In genomic region chr16:53084736-53085538, GRCh38 we compare ENCODE assay signal across 16 cellular contexts. TPM values are rescaled to one million over a fixed set of nuclear protein-coding genes. Genes with fewer than 3 reads are reported as not detected.
DNase-seq lines count a peak whose midpoint lies in the region; ATAC-seq, FAIRE-seq and TF ChIP-seq lines count a peak whose summit lies in the region.
"Had no signal": no experiment of that assay in that cellular context is flagged by ENCODE, and none has a peak within 500 bp of the region (broad histone marks: within the 10 kb centered on the region; RNA-seq: fewer than 3 reads in every experiment).

No MANE protein-coding gene starts in this region.

- 88% methylated on average over 9 of the region's 9 CpGs for WGBS in liver
- 95% methylated on average over 9 of the region's 9 CpGs for WGBS in HepG2 (ENCODE audit: low lambda C conversion rate)
- 83 to 85% (median 84%) methylated on average over 9 of the region's 9 CpGs for WGBS in psoas muscle, 3 donors

- CTCF ChIA-PET in HepG2 (lab: Yijun Ruan, JAX; ENCODE audit: low intra/inter-chr PET ratio, low total read pairs), result no interaction called here

- H3K27me3 ChIP-seq in liver (ENCODE audit: control insufficient read depth in 4 of 4, insufficient read depth in 4 of 4, low read length in 3 of 4), result no peaks in the 10 kb centered on the region
- H3K27me3 ChIP-seq in HepG2 (ENCODE audit: control insufficient read depth in 1 of 2, insufficient read depth in 2 of 2, low read length in 2 of 2), result no peaks in the 10 kb centered on the region
- H3K27me3 ChIP-seq in right atrium auricular region, result no peaks in the 10 kb centered on the region
- no peaks in the 10 kb centered on the region for H3K27me3 ChIP-seq in psoas muscle (ENCODE audit: insufficient read depth in 3 of 3, low read length in 2 of 3)

- H3K4me2 ChIP-seq in HepG2 (ENCODE audit: low read depth, low read length), result no peak overlapping the region

- H4K20me1 ChIP-seq in HepG2 (ENCODE audit: insufficient read depth, low read length), result 0 out of 2 replicates have a peak, but pooled peaks cover 5% of the 10 kb centered on the region

- H3K9ac ChIP-seq in liver (ENCODE audit: low read depth in 1 of 2, low read length in 2 of 2), result no peak overlapping the region
- H3K9ac ChIP-seq in HepG2 (ENCODE audit: insufficient read depth, low read depth, low read length), result no peak overlapping the region

- POLR2A ChIA-PET in HepG2 (lab: Yijun Ruan, JAX), result no interaction called here

- H3K4me1 ChIP-seq in liver (ENCODE audit: control insufficient read depth in 4 of 4, insufficient read depth in 4 of 4, low read length in 3 of 4) (peaks cover 17 to 40% (median 32%) of the 10 kb centered on the region in 4 donors), HepG2 (ENCODE audit: insufficient read depth, low read length) (peaks cover 22% of the 10 kb centered on the region), right atrium auricular region (peaks cover 0 to 84% of the 10 kb centered on the region in 2 donors), psoas muscle (peaks cover 56% of the 10 kb centered on the region)

- no peaks in the 10 kb centered on the region for H3K36me3 ChIP-seq in liver (ENCODE audit: control insufficient read depth in 4 of 4, insufficient read depth in 3 of 4, low read depth in 1 of 4, low read length in 3 of 4)
- H3K36me3 ChIP-seq in HepG2 (replicated peaks in 1 of 2; ENCODE audit: control insufficient read depth in 1 of 2, insufficient read depth in 2 of 2, low read length in 2 of 2), result peaks cover 0 to 3% of the 10 kb centered on the region in 2 experiments; a peak in 3 of 5 replicates
- H3K36me3 ChIP-seq in right atrium auricular region, result no peaks in the 10 kb centered on the region
- H3K36me3 ChIP-seq in psoas muscle (ENCODE audit: insufficient read depth in 1 of 2, low read depth in 1 of 2), result no peaks in the 10 kb centered on the region

- FAIRE-seq in HepG2 (lab: Jason Lieb, UNC), result no peak
- FAIRE-seq: G401.6, H1 had no signal

- no peaks in the 10 kb centered on the region for H3K9me3 ChIP-seq in liver (ENCODE audit: control insufficient read depth in 4 of 4, low read length in 3 of 4)
- no peaks in the 10 kb centered on the region for H3K9me3 ChIP-seq in HepG2 (ENCODE audit: low read length)
- H3K9me3 ChIP-seq in right atrium auricular region, result no peaks in the 10 kb centered on the region
- H3K9me3 ChIP-seq in psoas muscle, result no peaks in the 10 kb centered on the region

- intact Hi-C loops in HepG2 (cut with micrococcal nuclease; ENCODE audit: unreplicated experiment), result no loop called here
- intact Hi-C loops in psoas muscle (cut with DNase I), result no loop called here

- TF ChIP-seq CTCF in liver (IDR thresholded peaks at IDR 0.05; ENCODE audit: low read depth, low read length, missing input control) (no peak), HepG2 (CRISPR knock-in tag; IDR thresholded peaks at IDR 0.05) (no peak), right atrium auricular region (IDR thresholded peaks at IDR 0.05) (no peak), psoas muscle (IDR thresholded peaks at IDR 0.05) (no peak)

- H3K27ac ChIP-seq in liver (ENCODE audit: low read depth in 1 of 2, low read length in 2 of 2) (peak overlapping the region; percentile 54 to 74), HepG2 (ENCODE audit: extremely low read length, insufficient read depth, low read length) (no peak overlapping the region), right atrium auricular region (peak overlapping the region; percentile 52 to 78), psoas muscle (peak overlapping the region; percentile 61)

- DNase-seq in HepG2 (ENCODE audit: low spot score), result no peak
- DNase-seq in right atrium auricular region (ENCODE audit: low spot score), result no peak
- DNase-seq in psoas muscle, result no peak
- DNase-seq in pons (ENCODE audit: low spot score), result no peak
- DNase-seq in NOMO-1 treated with dmso at 0.1 percent for 144 hours (lab: John Stamatoyannopoulos, UW; ENCODE audit: unreplicated experiment), result no peak
- no peak for DNase-seq in NK-92 treated with Interleukin-12 subunit alpha and Interleukin-12 subunit beta, amount 100 ng/mL, for 24 hours (lab: John Stamatoyannopoulos, UW)
- DNase-seq in NCI-H526 (lab: John Stamatoyannopoulos, UW), result no peak
- DNase-seq: activated CD4-positive, alpha-beta T cell treated with anti-CD3 and anti-CD28 coated beads, Interleukin-2, amount 50 U/mL, for 48 hours; activated naive CD4-positive, alpha-beta T cell treated with anti-CD3 and anti-CD28 coated beads for 36 hours; effector CD4-positive, alpha-beta T cell; naive thymus-derived CD4-positive, alpha-beta T cell; NCI-H510A; stimulated activated CD4-positive, alpha-beta T cell treated with anti-CD3 and anti-CD28 coated beads, Interleukin-4, amount 100 ng/mL, for 4 hours had no signal

- H2AFZ ChIP-seq in HepG2 (ENCODE audit: low read length), result no peak overlapping the region

- ATAC-seq in HepG2 (no peak), psoas muscle (peak in 1 of 4 donors; percentile 24)
- ATAC-seq: naive thymus-derived CD4-positive, alpha-beta T cell had no signal

- TF ChIP-seq EP300 in HepG2 (IDR thresholded peaks at IDR 0.05; ENCODE audit: low read depth in 2 of 2, low read length in 2 of 2), result no peak
- TF ChIP-seq EP300 in HepG2 (CRISPR knock-in tag; IDR thresholded peaks at IDR 0.05; ENCODE audit: borderline replicate concordance), result no peak

- peaks cover 21% of the 10 kb centered on the region for H3K79me2 ChIP-seq in HepG2 (ENCODE audit: insufficient read depth, low read length)

- in situ Hi-C loops in HepG2 (cut with HindIII; ENCODE audit: extremely low pct_ligation_motif_present, low pct_unique_long_range_greater_than_20kb), result no loop called here

- TF ChIP-seq POLR2A in HepG2 (IDR thresholded peaks at IDR 0.05; ENCODE audit: insufficient read depth in 1 of 2, low read depth in 2 of 2, low read length in 2 of 2), result no peak

- BruUV-seq in HepG2 (replicated peaks; lab: Mats Ljungman, UMichigan), result no TSS peak

- H3K4me3 ChIP-seq in liver (ENCODE audit: low read depth in 1 of 3, low read length in 3 of 3) (no peak overlapping the region), HepG2 (replicated peaks in 1 of 3; ENCODE audit: insufficient read depth in 1 of 3, low read depth in 2 of 3, low read length in 3 of 3) (no peak overlapping the region), right atrium auricular region (no peak overlapping the region), psoas muscle (no peak overlapping the region)

- TF ChIP-seq RAD21 in liver (IDR thresholded peaks at IDR 0.05) (no peak), HepG2 (CRISPR knock-in tag; IDR thresholded peaks at IDR 0.05) (no peak)

RNA-seq across cellular contexts. Expression of gene CHD9, which starts 30.1 kb away (rescaled TPM):
- total RNA-seq in liver (10 to 100 TPM; 31.6 to 46.6 TPM), HepG2 (2016; rRNA removed; fragmentation: Illumina TruSeq; extraction: Trizol) (27.7 and 31.0 TPM in 2 replicates), right atrium auricular region (10 to 100 TPM; 49.8 to 54.1 TPM), psoas muscle (10 to 100 TPM; 36.4 to 47.9 (median 45.7) TPM)
- polyA plus RNA-seq in liver (10 to 100 TPM in 1 of 2 donors, 1 to 10 TPM in 1; 6.2 to 33.4 TPM), HepG2 (2011; rRNA removed) (15.6 and 23.4 TPM in 2 replicates), psoas muscle (10 to 100 TPM in 2 of 3 donors, 1 to 10 TPM in 1; 5.8 to 26.8 (median 11.7) TPM)
- total RNA-seq in HepG2 (2016; cell fraction: cytosol; rRNA removed; fragmentation: Illumina TruSeq; extraction: Trizol; ENCODE audit: low read depth), result 27.5 and 34.1 TPM in 2 replicates
- total RNA-seq in HepG2 (2016; cell fraction: insoluble cytoplasmic fraction; rRNA removed; fragmentation: Illumina TruSeq; extraction: Trizol), result 24.3 and 27.8 TPM in 2 replicates
- 36.3 and 42.8 TPM in 2 replicates for total RNA-seq in HepG2 (2016; cell fraction: membrane; rRNA removed; fragmentation: Illumina TruSeq; extraction: Trizol)
- 59.7 and 62.9 TPM in 2 replicates for total RNA-seq in HepG2 (2016; cell fraction: nucleus; rRNA removed; fragmentation: Illumina TruSeq; extraction: Trizol)
- 4.6 and 8.3 TPM in 2 replicates for polyA plus RNA-seq in HepG2 (2011; cell fraction: cytosol; rRNA removed)
- 14.2 and 15.9 TPM in 2 replicates for polyA plus RNA-seq in HepG2 (2011; cell fraction: nucleus; rRNA removed)
- 12.6 and 14.0 TPM in 2 replicates for polyA plus RNA-seq in HepG2 (2012)
- polyA plus RNA-seq in HepG2 (2016; cell fraction: cytosol; fragmentation: Illumina TruSeq; extraction: Trizol; ENCODE audit: low read depth), result 3.8 and 4.6 TPM in 2 replicates
- 13.8 and 14.0 TPM in 2 replicates for polyA plus RNA-seq in HepG2 (2016; cell fraction: insoluble cytoplasmic fraction; fragmentation: Illumina TruSeq; extraction: Trizol; ENCODE audit: low read depth)
- polyA plus RNA-seq in HepG2 (2016; cell fraction: membrane; fragmentation: Illumina TruSeq; extraction: Trizol; ENCODE audit: low read depth), result 4.5 and 4.8 TPM in 2 replicates
- 28.9 and 31.3 TPM in 2 replicates for polyA plus RNA-seq in HepG2 (2016; cell fraction: nucleus; fragmentation: Illumina TruSeq; extraction: Trizol; ENCODE audit: insufficient read depth, low read depth)
- polyA minus RNA-seq in HepG2 (2011; rRNA and poly(A)+ RNA removed; ENCODE audit: low replicate concordance), result 41.1 and 58.0 TPM in 2 replicates
- 25.3 and 26.6 TPM in 2 replicates for polyA minus RNA-seq in HepG2 (2011; cell fraction: cytosol; rRNA and poly(A)+ RNA removed)
- 164 and 186 TPM in 2 replicates for polyA minus RNA-seq in HepG2 (2011; cell fraction: nucleus; rRNA and poly(A)+ RNA removed)

RNA-seq across cellular contexts. Expression of gene CHD9NB, which starts 32.2 kb away (rescaled TPM):
- total RNA-seq in liver, result under 1 TPM; 0.05 to 0.42 TPM
- under 1 TPM in 1 of 2 donors, not detected in 1; 0.18 TPM for polyA plus RNA-seq in liver
- total RNA-seq in HepG2 (2016; rRNA removed; fragmentation: Illumina TruSeq; extraction: Trizol), result 0.18 and 0.34 TPM in 2 replicates
- 0.18 and 0.30 TPM in 2 replicates for total RNA-seq in HepG2 (2016; cell fraction: cytosol; rRNA removed; fragmentation: Illumina TruSeq; extraction: Trizol; ENCODE audit: low read depth)
- 0.39 and 0.67 TPM in 2 replicates for total RNA-seq in HepG2 (2016; cell fraction: insoluble cytoplasmic fraction; rRNA removed; fragmentation: Illumina TruSeq; extraction: Trizol)
- 0.46 and 0.55 TPM in 2 replicates for total RNA-seq in HepG2 (2016; cell fraction: membrane; rRNA removed; fragmentation: Illumina TruSeq; extraction: Trizol)
- 0.59 and 0.72 TPM in 2 replicates for total RNA-seq in HepG2 (2016; cell fraction: nucleus; rRNA removed; fragmentation: Illumina TruSeq; extraction: Trizol)
- 0.05 and 0.17 TPM in 2 replicates for polyA plus RNA-seq in HepG2 (2011; rRNA removed)
- polyA plus RNA-seq in HepG2 (2011; cell fraction: cytosol; rRNA removed), result 0.10 and 0.13 TPM in 2 replicates
- polyA plus RNA-seq in HepG2 (2011; cell fraction: nucleus; rRNA removed), result 0.55 and 0.87 TPM in 2 replicates
- polyA plus RNA-seq in HepG2 (2012), result 0.28 and 0.34 TPM in 2 replicates
- 0.19 and 0.37 TPM in 2 replicates for polyA plus RNA-seq in HepG2 (2016; cell fraction: cytosol; fragmentation: Illumina TruSeq; extraction: Trizol; ENCODE audit: low read depth)
- polyA plus RNA-seq in HepG2 (2016; cell fraction: insoluble cytoplasmic fraction; fragmentation: Illumina TruSeq; extraction: Trizol; ENCODE audit: low read depth), result 0.37 and 0.45 TPM in 2 replicates
- 0.31 and 0.35 TPM in 2 replicates for polyA plus RNA-seq in HepG2 (2016; cell fraction: membrane; fragmentation: Illumina TruSeq; extraction: Trizol; ENCODE audit: low read depth)
- 0.37 and 0.73 TPM in 2 replicates for polyA plus RNA-seq in HepG2 (2016; cell fraction: nucleus; fragmentation: Illumina TruSeq; extraction: Trizol; ENCODE audit: insufficient read depth, low read depth)
- polyA minus RNA-seq in HepG2 (2011; rRNA and poly(A)+ RNA removed; ENCODE audit: low replicate concordance), result 0.46 and 0.47 TPM in 2 replicates
- not detected in 2 replicates for polyA minus RNA-seq in HepG2 (2011; cell fraction: cytosol; rRNA and poly(A)+ RNA removed)
- 1.2 and 3.3 TPM in 2 replicates for polyA minus RNA-seq in HepG2 (2011; cell fraction: nucleus; rRNA and poly(A)+ RNA removed)
- total RNA-seq in right atrium auricular region, result under 1 TPM; 0.33 to 0.67 TPM
- under 1 TPM in 3 of 4 donors, not detected in 1; 0.13 to 0.56 (median 0.22) TPM for total RNA-seq in psoas muscle
- under 1 TPM; 0.05 to 0.77 (median 0.14) TPM for polyA plus RNA-seq in psoas muscle
- polyA plus RNA-seq: naive thymus-derived CD4-positive, alpha-beta T cell had no signal
